ENCODE assay signal across 21 cellular contexts in genomic region chr18:7749001-7749391, GRCh38.
DNase-seq lines count a peak whose midpoint lies in the region; FAIRE-seq and TF ChIP-seq lines count a peak whose summit lies in the region.
"Had no signal": no experiment of that assay in that cellular context is flagged by ENCODE, and none has a peak within 500 bp of the region (broad histone marks: within the 10 kb centered on the region; RNA-seq: fewer than 3 reads in every experiment).

No MANE protein-coding gene starts in this region.

- no peaks in the 10 kb centered on the region for H3K27me3 ChIP-seq in HUES48 (ENCODE audit: control insufficient read depth, insufficient read depth, low read length)
- no peaks in the 10 kb centered on the region for H3K27me3 ChIP-seq in endothelial cell of umbilical vein (ENCODE audit: control insufficient read depth in 2 of 2, insufficient read depth in 2 of 2, low read length in 2 of 2)
- no peaks in the 10 kb centered on the region for H3K27me3 ChIP-seq in thymus (ENCODE audit: control insufficient read depth, insufficient read depth)
- H3K27me3 ChIP-seq: adrenal gland, SJSA1, transverse colon had no signal

- no peaks in the 10 kb centered on the region for H3K9me1 ChIP-seq in endothelial cell of umbilical vein (replicated peaks; ENCODE audit: control insufficient read depth, extremely low read depth, insufficient read depth, low read length)

- no peaks in the 10 kb centered on the region for H4K20me1 ChIP-seq in endothelial cell of umbilical vein (replicated peaks; ENCODE audit: control insufficient read depth, extremely low read depth, insufficient read depth, low read length)

- H3K4me1 ChIP-seq in HUES48 (ENCODE audit: control insufficient read depth, insufficient read depth, low read length) (peaks cover 22% of the 10 kb centered on the region), endothelial cell of umbilical vein (ENCODE audit: control insufficient read depth, extremely low read depth, insufficient read depth, low read length) (peaks cover 28% of the 10 kb centered on the region), mesodermal cell (ENCODE audit: control insufficient read depth, insufficient read depth, low read length, poor library complexity, severe bottlenecking) (peaks cover 19% of the 10 kb centered on the region), thymus (ENCODE audit: control insufficient read depth, insufficient read depth, low read length) (peaks cover 24% of the 10 kb centered on the region)
- H3K4me1 ChIP-seq: SJSA1 had no signal

- CTCF ChIA-PET in endothelial cell of umbilical vein (lab: Charles Lee), result no interaction called here

- peak; percentile 64 for FAIRE-seq in endothelial cell of umbilical vein (lab: Jason Lieb, UNC)
- FAIRE-seq: endometrium, HTR-8/SVneo, RCC 7860 had no signal

- no peaks in the 10 kb centered on the region for H3K36me3 ChIP-seq in HUES48 (ENCODE audit: control insufficient read depth, insufficient read depth, low read length)
- H3K36me3 ChIP-seq in endothelial cell of umbilical vein (ENCODE audit: control insufficient read depth in 2 of 2, extremely low read depth in 1 of 2, insufficient read depth in 2 of 2, low read length in 2 of 2), result no peaks in the 10 kb centered on the region
- H3K36me3 ChIP-seq in mesodermal cell (ENCODE audit: control insufficient read depth, insufficient read depth, low read length), result no peaks in the 10 kb centered on the region
- H3K36me3 ChIP-seq in thymus (ENCODE audit: control insufficient read depth, insufficient read depth), result no peaks in the 10 kb centered on the region
- H3K36me3 ChIP-seq: adrenal gland, SJSA1, transverse colon had no signal

- BruUV-seq in endothelial cell of umbilical vein (replicated peaks; lab: Mats Ljungman, UMichigan), result no TSS peak

- TF ChIP-seq POLR2A in endothelial cell of umbilical vein (IDR thresholded peaks at IDR 0.05; ENCODE audit: low read depth, low read length), result no peak

- intact Hi-C loops in endothelial cell of umbilical vein (cut with micrococcal nuclease), result loop anchor here (5.0 to 10.0 kb wide), 2 partner anchors 182 to 374 kb away; partner anchors contain the start of gene PTPRM

- POLR2A ChIA-PET in endothelial cell of umbilical vein (lab: Charles Lee), result no interaction called here

- H3K27ac ChIP-seq in HUES48 (ENCODE audit: low read depth, low read length) (peak overlapping the region; percentile 7), endothelial cell of umbilical vein (ENCODE audit: insufficient read depth, low read depth, low read length) (no peak overlapping the region), mesodermal cell (ENCODE audit: low read depth, low read length, severe bottlenecking) (peak overlapping the region; percentile 48), thymus (ENCODE audit: low read depth) (peak overlapping the region; percentile 90)
- H3K27ac ChIP-seq: SJSA1, transverse colon had no signal

- no peak overlapping the region for H3K9ac ChIP-seq in HUES48 (ENCODE audit: low read depth, low read length)
- H3K9ac ChIP-seq in endothelial cell of umbilical vein (replicated peaks; ENCODE audit: extremely low read depth, insufficient read depth, low read length), result no peak overlapping the region

- no peaks in the 10 kb centered on the region for H3K79me2 ChIP-seq in endothelial cell of umbilical vein (ENCODE audit: control insufficient read depth, insufficient read depth, low read length)

- dilution Hi-C loops in endothelial cell of umbilical vein (cut with MboI; ENCODE audit: extremely low pct_ligation_motif_present, low sequenced_read_pairs), result no loop called here

- no peaks in the 10 kb centered on the region for H3K9me3 ChIP-seq in HUES48 (ENCODE audit: control insufficient read depth, insufficient read depth, low read length)
- H3K9me3 ChIP-seq in endothelial cell of umbilical vein (replicated peaks; ENCODE audit: control insufficient read depth, insufficient read depth, low read length), result no peaks in the 10 kb centered on the region
- H3K9me3 ChIP-seq in mesodermal cell (ENCODE audit: control insufficient read depth, low read length), result no peaks in the 10 kb centered on the region
- peaks cover 1% of the 10 kb centered on the region for H3K9me3 ChIP-seq in thymus (ENCODE audit: control insufficient read depth)
- H3K9me3 ChIP-seq: adrenal gland, transverse colon had no signal

- DNase-seq in endothelial cell of umbilical vein (ENCODE audit: low read depth, low spot score) (no peak), HT-29 (ENCODE audit: low spot score) (no peak), SKM-1 treated with dmso at 0.1 percent for 144 hours (lab: John Stamatoyannopoulos, UW; ENCODE audit: unreplicated experiment) (no peak)
- DNase-seq in central memory CD4-positive, alpha-beta T cell, result no peak
- DNase-seq: activated CD4-positive, CD25-positive, alpha-beta regulatory T cell; activated naive CD4-positive, alpha-beta T cell treated with anti-CD3 and anti-CD28 coated beads for 36 hours; KG1; NCI-H1436 treated with DMSO at 0.1 percent for 48 hours; NCI-H2107; NCI-H748 treated with DMSO at 0.1 percent for 48 hours; T-helper 1 cell; transverse colon had no signal

- H3K4me3 ChIP-seq in HUES48 (ENCODE audit: low read depth, low read length) (no peak overlapping the region), endothelial cell of umbilical vein (replicated peaks in 1 of 3; ENCODE audit: insufficient read depth in 1 of 3, low read depth in 1 of 3, low read length in 3 of 3) (no peak overlapping the region), mesodermal cell (ENCODE audit: extremely low read depth, insufficient read depth, low read length, poor library complexity, severe bottlenecking) (no peak overlapping the region), thymus (ENCODE audit: low read length) (peak overlapping the region; percentile 45)
- H3K4me3 ChIP-seq: adrenal gland, lung, SJSA1, transverse colon had no signal

- TF ChIP-seq CTCF in endothelial cell of umbilical vein (IDR thresholded peaks at IDR 0.05; ENCODE audit: extremely low read depth in 1 of 2, insufficient read depth in 1 of 2, low read depth in 1 of 2, low read length in 2 of 2), result no peak

- WGBS in mesodermal cell (ENCODE audit: insufficient coverage in 2 of 2), 2 experiments, result 67 to 100% methylated on average over 1 of the region's 2 CpGs
- 38% methylated on average over 2 of the region's 2 CpGs for WGBS in thymus

- H2AFZ ChIP-seq in endothelial cell of umbilical vein (ENCODE audit: low read depth, low read length), result peak overlapping the region; percentile 44

- H3K4me2 ChIP-seq in endothelial cell of umbilical vein (ENCODE audit: insufficient read depth, low read length), result peak overlapping the region; percentile 87

TF ChIP-seq in endothelial cell of umbilical vein, 7 proteins besides CTCF, POLR2A, EP300 and RAD21:
- no peak for TF ChIP-seq JUN (IDR thresholded peaks at IDR 0.05; ENCODE audit: borderline replicate concordance, insufficient read depth, insufficient read length, low read depth)
- TF ChIP-seq POLR2AphosphoS5 (IDR thresholded peaks at IDR 0.05; ENCODE audit: insufficient read depth, low read depth, low read length), result no peak
- TF ChIP-seq FOS (IDR thresholded peaks at IDR 0.05; ENCODE audit: borderline replicate concordance, insufficient read depth, low read length), result no peak
- no peak for TF ChIP-seq MYC (IDR thresholded peaks at IDR 0.05; ENCODE audit: low read depth, low read length)
TF ChIP-seq in endothelial cell of umbilical vein: peak in this region for 0.
